ENCODE assay signal across 8 cellular contexts in the genomic region with DNA sequence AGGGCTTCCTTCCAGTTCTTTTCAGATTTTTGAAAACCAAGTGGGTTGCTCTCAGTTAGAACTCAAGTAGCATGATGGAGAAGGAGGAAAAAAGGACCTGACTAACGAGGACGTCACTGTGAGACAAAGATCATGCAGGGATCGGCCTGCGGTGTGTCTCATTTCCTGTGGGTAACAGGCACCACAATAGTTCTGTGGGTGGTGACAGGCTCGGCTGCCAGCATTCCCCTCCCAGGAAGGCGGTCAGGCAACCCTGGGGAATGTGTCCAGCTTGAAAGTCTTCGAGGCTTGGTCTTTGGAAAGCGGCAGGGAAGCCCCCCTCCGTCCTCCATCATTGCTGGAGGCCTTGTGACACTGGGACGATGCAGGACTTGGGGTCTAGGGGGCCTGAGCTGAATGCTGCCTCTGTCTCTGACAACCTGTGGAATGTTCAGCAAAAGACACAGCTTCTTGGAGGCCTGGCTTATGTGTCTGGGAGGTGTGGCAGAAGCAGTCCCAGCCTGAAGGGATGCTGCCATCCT.
DNase-seq lines count a peak whose midpoint lies in the region; ATAC-seq and TF ChIP-seq lines count a peak whose summit lies in the region.

No MANE protein-coding gene starts in this region.

- H3K9me3 Mint-ChIP-seq in activated CD4-positive, alpha-beta memory T cell treated with anti-CD3 and anti-CD28 coated beads, Interleukin-2, amount 10 ng/mL, durations not matched to agents 7 days and 5 days: peaks cover 16% of the 10 kb centered on the region

- no peaks in the 10 kb centered on the region for H3K79me2 ChIP-seq in DND-41 (ENCODE audit: insufficient read depth, low read length)
- H3K79me2 ChIP-seq in GM23248 (ENCODE audit: insufficient read depth): no peaks in the 10 kb centered on the region
- no peaks in the 10 kb centered on the region for H3K79me2 ChIP-seq in MM.1S (ENCODE audit: low read length)

- DNase-seq in DND-41: peak; percentile 79
- DNase-seq in GM23248: peak; percentile 98
- DNase-seq in MM.1S: peak; percentile 76
- DNase-seq in activated CD4-positive, alpha-beta memory T cell treated with anti-CD3 and anti-CD28 coated beads, Interleukin-2, amount 10 ng/mL, durations not matched to agents 7 days and 5 days: peak; percentile 88
- DNase-seq in epithelial cell of prostate (ENCODE audit: low read depth, low spot score): peak; percentile 80
- no peak for DNase-seq in HEK293T (ENCODE audit: extremely low spot score)
- no peak for DNase-seq in caudate nucleus (lab: John Stamatoyannopoulos, UW)

- H3K4me1 ChIP-seq in DND-41 (ENCODE audit: insufficient read depth, low read length) (peaks cover 23% of the 10 kb centered on the region), GM23248 (ENCODE audit: insufficient read depth) (peaks cover 24% of the 10 kb centered on the region), MM.1S (ENCODE audit: low read length) (peaks cover 23% of the 10 kb centered on the region)

- TF ChIP-seq CTCF in DND-41 (IDR thresholded peaks at IDR 0.05; ENCODE audit: borderline replicate concordance, extremely low read depth, low read length, poor library complexity, severe bottlenecking) (no peak), MM.1S (IDR thresholded peaks at IDR 0.05; ENCODE audit: low read length) (no peak)

- H3K36me3 Mint-ChIP-seq in activated CD4-positive, alpha-beta memory T cell treated with anti-CD3 and anti-CD28 coated beads, Interleukin-2, amount 10 ng/mL, durations not matched to agents 7 days and 5 days (ENCODE audit: low read depth): peaks cover 11% of the 10 kb centered on the region

- peaks cover 5% of the 10 kb centered on the region for H3K27me3 ChIP-seq in DND-41 (ENCODE audit: insufficient read depth, low read length, poor library complexity)
- H3K27me3 ChIP-seq in GM23248 (replicated peaks; ENCODE audit: insufficient read depth): no peaks in the 10 kb centered on the region
- H3K27me3 ChIP-seq in MM.1S (replicated peaks; ENCODE audit: insufficient read depth, low read length): no peaks in the 10 kb centered on the region

- peaks cover 5% of the 10 kb centered on the region for H3K27me3 Mint-ChIP-seq in activated CD4-positive, alpha-beta memory T cell treated with anti-CD3 and anti-CD28 coated beads, Interleukin-2, amount 10 ng/mL, durations not matched to agents 7 days and 5 days

- ATAC-seq in DND-41 (ENCODE audit: insufficient read depth, low read depth): peak; percentile 98

- WGBS in GM23248 (ENCODE audit: low coverage in 1 of 2, low lambda C conversion rate in 2 of 2, missing lambda C conversion rate in 2 of 2), 2 experiments: 0% methylated on average over 10 of the region's 10 CpGs

- H3K4me3 Mint-ChIP-seq in activated CD4-positive, alpha-beta memory T cell treated with anti-CD3 and anti-CD28 coated beads, Interleukin-2, amount 10 ng/mL, durations not matched to agents 7 days and 5 days: peak overlapping the region; percentile 62

- no peaks in the 10 kb centered on the region for H4K20me1 ChIP-seq in DND-41 (ENCODE audit: insufficient read depth, low read length)
- H4K20me1 ChIP-seq in GM23248 (ENCODE audit: insufficient read depth): no peaks in the 10 kb centered on the region
- H4K20me1 ChIP-seq in MM.1S (ENCODE audit: insufficient read depth, low read length): no peaks in the 10 kb centered on the region

- H3K36me3 ChIP-seq in DND-41 (ENCODE audit: insufficient read depth, low read length) (no peaks in the 10 kb centered on the region), GM23248 (ENCODE audit: low read depth) (no peaks in the 10 kb centered on the region), MM.1S (replicated peaks; ENCODE audit: insufficient read depth, low read length) (no peaks in the 10 kb centered on the region)

- H3F3A ChIP-seq in GM23248 (ENCODE audit: insufficient read depth): peaks cover 27% of the 10 kb centered on the region
- H3F3A ChIP-seq in MM.1S (ENCODE audit: insufficient read depth, low read length): no peaks in the 10 kb centered on the region

- in situ Hi-C loops in GM23248 (cut with MboI): no loop called here

- H3K4me2 ChIP-seq in DND-41 (ENCODE audit: insufficient read depth, low read length) (peak overlapping the region; percentile 57), GM23248 (ENCODE audit: unreplicated experiment) (peak overlapping the region; percentile 69), MM.1S (ENCODE audit: low read depth, low read length) (peak overlapping the region; percentile 46)

- no peak overlapping the region for H3K9ac ChIP-seq in DND-41 (ENCODE audit: low read depth, low read length)
- peak overlapping the region; percentile 55 for H3K9ac ChIP-seq in GM23248
- H3K9ac ChIP-seq in MM.1S (ENCODE audit: low read length): peak overlapping the region; percentile 36; the same call in 1 of the 2 replicates

- peaks cover 38% of the 10 kb centered on the region for H3K4me1 Mint-ChIP-seq in activated CD4-positive, alpha-beta memory T cell treated with anti-CD3 and anti-CD28 coated beads, Interleukin-2, amount 10 ng/mL, durations not matched to agents 7 days and 5 days

- H3K4me3 ChIP-seq in DND-41 (ENCODE audit: low read depth in 1 of 2, low read length in 2 of 2): peak overlapping the region in 1 of 2 experiments; percentile 29; a peak in 1 of 4 replicates
- no peak overlapping the region for H3K4me3 ChIP-seq in GM23248
- peak overlapping the region; percentile 4; the same call in 1 of the 2 replicates for H3K4me3 ChIP-seq in MM.1S (ENCODE audit: low read length)
- H3K4me3 ChIP-seq in skin epidermis: no peak overlapping the region

- H2AFZ ChIP-seq in DND-41 (ENCODE audit: low read depth, low read length) (no peak overlapping the region), GM23248 (peak overlapping the region; percentile 54), MM.1S (ENCODE audit: low read length) (peak overlapping the region; percentile 58)

- H3K27ac ChIP-seq in DND-41 (ENCODE audit: low read length) (no peak overlapping the region), GM23248 (peak overlapping the region; percentile 88), MM.1S (ENCODE audit: low read length) (peak overlapping the region; percentile 67), epithelial cell of prostate (peak overlapping the region; percentile 88), skin epidermis (peak overlapping the region in 15 of 21 experiments; percentile 8 to 75 (median 53)), caudate nucleus (ENCODE audit: low read depth, low read length) (no peak overlapping the region)

- peak overlapping the region; percentile 91 for H3K27ac Mint-ChIP-seq in activated CD4-positive, alpha-beta memory T cell treated with anti-CD3 and anti-CD28 coated beads, Interleukin-2, amount 10 ng/mL, durations not matched to agents 7 days and 5 days

- H3K9me2 ChIP-seq in GM23248 (ENCODE audit: insufficient read depth): no peaks in the 10 kb centered on the region
- H3K9me2 ChIP-seq in MM.1S (replicated peaks; ENCODE audit: insufficient read depth, low read length): no peaks in the 10 kb centered on the region

- peaks cover 3% of the 10 kb centered on the region for H3K9me3 ChIP-seq in DND-41 (ENCODE audit: insufficient read depth, low read length, severe bottlenecking)
- H3K9me3 ChIP-seq in GM23248 (ENCODE audit: low read depth): no peaks in the 10 kb centered on the region
- no peaks in the 10 kb centered on the region for H3K9me3 ChIP-seq in MM.1S (replicated peaks; ENCODE audit: insufficient read depth, low read length)

- POLR2A ChIA-PET in activated CD4-positive, alpha-beta memory T cell treated with anti-CD3 and anti-CD28 coated beads, Interleukin-2, amount 10 ng/mL, durations not matched to agents 7 days and 5 days (lab: Charles Lee): interaction anchor here (0.6 to 1.3 kb wide), 6 partner anchors 14 to 1565 kb away, joined by 3 to 8 read pairs (median 4); a partner anchor contains a TSS
- POLR2A ChIA-PET in HEK293T (lab: Yijun Ruan, JAX): no interaction called here

- CTCF ChIA-PET in activated CD4-positive, alpha-beta memory T cell treated with anti-CD3 and anti-CD28 coated beads, Interleukin-2, amount 10 ng/mL, durations not matched to agents 7 days and 5 days (lab: Charles Lee): interaction anchor here (0.7 to 1.9 kb wide), 5 partner anchors 9 to 259 kb away, joined by 3 to 7 read pairs (median 3); a partner anchor contains a TSS
- CTCF ChIA-PET in HEK293T (lab: Yijun Ruan, JAX): interaction anchor here (0.8 kb wide), 1 partner anchor 22 kb away, joined by 3 read pairs; no protein-coding TSS in a partner anchor

TF ChIP-seq in HEK293T, 16 proteins besides CTCF, POLR2A, EP300 and RAD21:
- no peak for TF ChIP-seq FOXA1 (IDR thresholded peaks at IDR 0.05)
- no peak for TF ChIP-seq BHLHE40 (IDR thresholded peaks at IDR 0.05; ENCODE audit: borderline replicate concordance)
- no peak for TF ChIP-seq HDGF (IDR thresholded peaks at IDR 0.05; ENCODE audit: borderline replicate concordance)
- no peak for TF ChIP-seq ELF4 (IDR thresholded peaks at IDR 0.05)
- no peak for TF ChIP-seq SUZ12 (IDR thresholded peaks at IDR 0.05)
- TF ChIP-seq ZNF384 (IDR thresholded peaks at IDR 0.05): no peak
- no peak for TF ChIP-seq CTBP1 (IDR thresholded peaks at IDR 0.05; ENCODE audit: borderline replicate concordance)
- no peak for TF ChIP-seq FOXM1 (IDR thresholded peaks at IDR 0.05; ENCODE audit: borderline replicate concordance)
- no peak for TF ChIP-seq FOXK2 (IDR thresholded peaks at IDR 0.05)
- TF ChIP-seq NFRKB (IDR thresholded peaks at IDR 0.05): no peak
- TF ChIP-seq, protein P1, sequence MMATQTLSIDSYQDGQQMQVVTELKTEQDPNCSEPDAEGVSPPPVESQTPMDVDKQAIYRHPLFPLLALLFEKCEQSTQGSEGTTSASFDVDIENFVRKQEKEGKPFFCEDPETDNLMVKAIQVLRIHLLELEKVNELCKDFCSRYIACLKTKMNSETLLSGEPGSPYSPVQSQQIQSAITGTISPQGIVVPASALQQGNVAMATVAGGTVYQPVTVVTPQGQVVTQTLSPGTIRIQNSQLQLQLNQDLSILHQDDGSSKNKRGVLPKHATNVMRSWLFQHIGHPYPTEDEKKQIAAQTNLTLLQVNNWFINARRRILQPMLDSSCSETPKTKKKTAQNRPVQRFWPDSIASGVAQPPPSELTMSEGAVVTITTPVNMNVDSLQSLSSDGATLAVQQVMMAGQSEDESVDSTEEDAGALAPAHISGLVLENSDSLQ (IDR thresholded peaks at IDR 0.05): no peak
- TF ChIP-seq LEF1 (IDR thresholded peaks at IDR 0.05; ENCODE audit: borderline replicate concordance): no peak
- TF ChIP-seq L3MBTL2 (conservative IDR thresholded peaks at IDR 0.05): no peak
- no peak for TF ChIP-seq SP1 (IDR thresholded peaks at IDR 0.05)
- TF ChIP-seq ARNT (IDR thresholded peaks at IDR 0.05): no peak
- TF ChIP-seq TARDBP (IDR thresholded peaks at IDR 0.05): no peak

Comparison
In these comparisons a context has a peak if more than half of its experiments do, and no peak if none do; other contexts are left out.
1. DNase-seq: peak in DND-41 (single experiment), GM23248 (single experiment), MM.1S (single experiment), activated CD4-positive, alpha-beta memory T cell treated with anti-CD3 and anti-CD28 coated beads, Interleukin-2, amount 10 ng/mL, durations not matched to agents 7 days and 5 days (single experiment) and epithelial cell of prostate (single experiment); none in HEK293T (single experiment) and caudate nucleus (0 of 61).
2. H3K27ac ChIP-seq: peak in GM23248 (single experiment), MM.1S (single experiment), epithelial cell of prostate (single experiment) and skin epidermis (15 of 21); none in DND-41 (single experiment) and caudate nucleus (single experiment).
3. Peak in every context shown above with its lines, with median percentiles within 50 percentile points of each other: H3K4me2 ChIP-seq.